18 cellular contexts compared by ENCODE assay signal in genomic region chr5:160174780-160175437, GRCh38. TPM values are rescaled to one million over a fixed set of nuclear protein-coding genes. Genes with fewer than 3 reads are reported as not detected.
DNase-seq lines count a peak whose midpoint lies in the region; ATAC-seq, FAIRE-seq and TF ChIP-seq lines count a peak whose summit lies in the region.
"Had no signal": no experiment of that assay in that cellular context is flagged by ENCODE, and none has a peak within 500 bp of the region (broad histone marks: within the 10 kb centered on the region; RNA-seq: fewer than 3 reads in every experiment).

No MANE protein-coding gene starts in this region.

- H2BK5ac ChIP-seq in H9 (ENCODE audit: insufficient read length, low read length) (no peak overlapping the region), mesenchymal stem cell (ENCODE audit: low read depth, low read length, poor library complexity, severe bottlenecking) (no peak overlapping the region)

- H3K4me1 Mint-ChIP-seq in H9, result peaks cover 41 to 45% of the 10 kb centered on the region in 2 experiments
- H3K4me1 Mint-ChIP-seq in activated naive CD4-positive, alpha-beta T cell treated with anti-CD3 and anti-CD28 coated beads for 36 hours (ENCODE audit: low read depth), result no peaks in the 10 kb centered on the region

- H3K27me3 Mint-ChIP-seq in H9 (ENCODE audit: low read depth), result no peaks in the 10 kb centered on the region
- H3K27me3 Mint-ChIP-seq in activated naive CD4-positive, alpha-beta T cell treated with anti-CD3 and anti-CD28 coated beads for 36 hours (ENCODE audit: low read depth), result no peaks in the 10 kb centered on the region

- H3K79me2 ChIP-seq in H9 (ENCODE audit: insufficient read depth, low read length) (no peaks in the 10 kb centered on the region), K562 (ENCODE audit: control insufficient read depth, insufficient read depth, low read length) (no peaks in the 10 kb centered on the region)

- H3T11ph ChIP-seq in H9 (ENCODE audit: low read length), result no peak overlapping the region

- H3K27me3 ChIP-seq in H9 (ENCODE audit: insufficient read depth, low read length), result no peaks in the 10 kb centered on the region
- H3K27me3 ChIP-seq in K562 (ENCODE audit: control insufficient read depth in 2 of 2, insufficient read depth in 2 of 2, low read length in 2 of 2), result peaks cover 14 to 42% of the 10 kb centered on the region in 2 experiments; a peak in 4 of 5 replicates
- peaks cover 0 to 19% of the 10 kb centered on the region in 2 experiments for H3K27me3 ChIP-seq in mesenchymal stem cell (ENCODE audit: control insufficient read depth in 1 of 2, insufficient read depth in 1 of 2, low read length in 2 of 2)
- H3K27me3 ChIP-seq: pancreas had no signal

- H3K4ac ChIP-seq in H9 (ENCODE audit: low read depth, low read length) (no peak overlapping the region), mesenchymal stem cell (ENCODE audit: low read depth in 1 of 2, low read length in 2 of 2) (peak overlapping the region in 1 of 2 experiments; percentile 50)

- no peak for TF ChIP-seq POLR2A in K562 (conservative IDR thresholded peaks at IDR 0.05)

- H3K56ac ChIP-seq in H9 (ENCODE audit: insufficient read length, low read depth, low read length), result no peak overlapping the region

- CTCF ChIA-PET in K562 (lab: Yijun Ruan, JAX; ENCODE audit: low intra/inter-chr PET ratio), result no interaction called here
- CTCF ChIA-PET in activated naive CD4-positive, alpha-beta T cell treated with anti-CD3 and anti-CD28 coated beads for 36 hours (lab: Charles Lee), result interaction anchor here (0.6 kb wide), 1 partner anchor 167 kb away, joined by 3 read pairs; no protein-coding TSS in a partner anchor

- H3K9me1 ChIP-seq in K562 (ENCODE audit: control insufficient read depth, insufficient read depth, low read length), result no peaks in the 10 kb centered on the region

- H2BK120ac ChIP-seq in H9 (ENCODE audit: low read depth, low read length, poor library complexity, severe bottlenecking) (no peak overlapping the region), mesenchymal stem cell (ENCODE audit: low read depth, low read length) (no peak overlapping the region)

- TF ChIP-seq CTCF in H9 (conservative IDR thresholded peaks at IDR 0.05), result no peak
- TF ChIP-seq CTCF in K562 (IDR thresholded peaks at IDR 0.05 in 2 of 3, conservative IDR thresholded peaks at IDR 0.05 in 1 of 3; ENCODE audit: insufficient read depth in 2 of 3, low read depth in 1 of 3, low read length in 3 of 3), result no peak
- no peak for TF ChIP-seq CTCF in GM13976 (IDR thresholded peaks at IDR 0.05; ENCODE audit: borderline replicate concordance, control extremely low read depth, extremely low read depth, insufficient read depth, missing control alignments)

- in situ Hi-C loops in K562 (cut with MboI) (loop anchor here (10.0 kb wide), 1 partner anchor 1620 kb away; no protein-coding TSS in a partner anchor), GM13976 (cut with MboI; ENCODE audit: low sequenced_read_pairs, unreplicated experiment) (no loop called here)

- intact Hi-C loops in K562 (cut with micrococcal nuclease), result no loop called here
- intact Hi-C loops in posterior vena cava (cut with DNase I), result no loop called here
- intact Hi-C loops in activated naive CD4-positive, alpha-beta T cell treated with anti-CD3 and anti-CD28 coated beads for 36 hours (cut with micrococcal nuclease), result no loop called here

- H3K23ac ChIP-seq in H9 (ENCODE audit: insufficient read length, low read depth, low read length) (no peak overlapping the region), mesenchymal stem cell (ENCODE audit: low read length in 2 of 2) (no peak overlapping the region)

- no peak for FAIRE-seq in K562 (lab: Jason Lieb, UNC)
- FAIRE-seq: pancreas had no signal

- H4K20me1 ChIP-seq in H9 (ENCODE audit: control insufficient read depth, insufficient read depth, insufficient read length), result no peaks in the 10 kb centered on the region
- no peaks in the 10 kb centered on the region for H4K20me1 ChIP-seq in K562 (replicated peaks; ENCODE audit: control insufficient read depth, insufficient read depth, low read length)

- peaks cover 9% of the 10 kb centered on the region; the same call in 1 of the 2 replicates for H3K4me1 ChIP-seq in H9 (ENCODE audit: insufficient read depth, low read length)
- H3K4me1 ChIP-seq in K562 (replicated peaks in 1 of 2; ENCODE audit: control insufficient read depth in 2 of 2, insufficient read depth in 2 of 2, low read length in 2 of 2), result no peaks in the 10 kb centered on the region
- H3K4me1 ChIP-seq in mesenchymal stem cell (ENCODE audit: control insufficient read depth, insufficient read depth, low read depth, low read length), result peaks cover 6% of the 10 kb centered on the region
- H3K4me1 ChIP-seq: pancreas had no signal

- H2BK15ac ChIP-seq in H9 (ENCODE audit: low read depth, low read length) (no peak overlapping the region), mesenchymal stem cell (ENCODE audit: low read depth, poor library complexity, severe bottlenecking) (no peak overlapping the region)

- H3K36me3 Mint-ChIP-seq in H9 (ENCODE audit: insufficient read depth in 1 of 3, low read depth in 3 of 3), result no peaks in the 10 kb centered on the region
- H3K36me3 Mint-ChIP-seq in activated naive CD4-positive, alpha-beta T cell treated with anti-CD3 and anti-CD28 coated beads for 36 hours (ENCODE audit: low read depth), result no peaks in the 10 kb centered on the region

- no peak overlapping the region for H2AFZ ChIP-seq in H9 (ENCODE audit: low read length)
- no peak overlapping the region for H2AFZ ChIP-seq in K562 (ENCODE audit: low read depth, low read length)
- no peak overlapping the region for H2AFZ ChIP-seq in mesenchymal stem cell (ENCODE audit: low read depth, low read length)

- no peak overlapping the region for H3K4me2 ChIP-seq in H9 (ENCODE audit: insufficient read depth, insufficient read length, low read length)
- no peak overlapping the region for H3K4me2 ChIP-seq in K562 (ENCODE audit: insufficient read depth, low read length)
- no peak overlapping the region for H3K4me2 ChIP-seq in mesenchymal stem cell (ENCODE audit: low read length, poor library complexity, severe bottlenecking)
- H3K4me2 ChIP-seq: GM23338 had no signal

- no peak overlapping the region for H2BK20ac ChIP-seq in H9 (ENCODE audit: low read depth, low read length, poor library complexity, severe bottlenecking)

- H3K18ac ChIP-seq in H9 (ENCODE audit: insufficient read length, low read depth, low read length) (no peak overlapping the region), mesenchymal stem cell (ENCODE audit: low read depth in 1 of 2, low read length in 2 of 2) (peak overlapping the region in 1 of 2 experiments; percentile 67)

- H3K36me3 ChIP-seq in K562 (ENCODE audit: control insufficient read depth, insufficient read depth, low read length), result no peaks in the 10 kb centered on the region
- no peaks in the 10 kb centered on the region for H3K36me3 ChIP-seq in mesenchymal stem cell (ENCODE audit: control insufficient read depth in 1 of 2, insufficient read depth in 2 of 2, low read depth in 1 of 2, low read length in 2 of 2)
- H3K36me3 ChIP-seq: pancreas had no signal

- TF ChIP-seq RAD21 in K562 (CRISPR knock-in tag; conservative IDR thresholded peaks at IDR 0.05 in 1 of 2, IDR thresholded peaks at IDR 0.05 in 1 of 2), result no peak

- no peak overlapping the region for H3K27ac ChIP-seq in H9 (ENCODE audit: insufficient read length, low read depth, low read length)
- H3K27ac ChIP-seq in K562 (ENCODE audit: extremely low read depth, low read depth, low read length), result no peak overlapping the region
- H3K27ac ChIP-seq in mesenchymal stem cell (ENCODE audit: low read length, poor library complexity, severe bottlenecking), result no peak overlapping the region
- peak overlapping the region; percentile 89 for H3K27ac ChIP-seq in substantia nigra (ENCODE audit: low read depth, low read length, poor library complexity, severe bottlenecking)
- H3K27ac ChIP-seq: pancreas had no signal

- no peak overlapping the region for H3K4me3 ChIP-seq in K562
- H3K4me3 ChIP-seq in mesenchymal stem cell (ENCODE audit: insufficient read depth in 1 of 2, low read depth in 1 of 2, low read length in 2 of 2), result no peak overlapping the region
- H3K4me3 ChIP-seq: GM23338, pancreas had no signal

- no peak overlapping the region for H4K5ac ChIP-seq in H9 (ENCODE audit: insufficient read length, low read depth, low read length)

- H3K79me1 ChIP-seq in H9 (ENCODE audit: insufficient read depth, low read depth, low read length, poor library complexity, severe bottlenecking) (no peaks in the 10 kb centered on the region), mesenchymal stem cell (replicated peaks; ENCODE audit: low read length, poor library complexity, severe bottlenecking) (no peaks in the 10 kb centered on the region)

- no TSS peak for BruUV-seq in K562 (replicated peaks; lab: Mats Ljungman, UMichigan)

- no peak for ATAC-seq in K562
- no peak for ATAC-seq in GM18498 (IDR thresholded peaks at IDR 0.05; ENCODE audit: unreplicated experiment)

- H4K91ac ChIP-seq in H9 (ENCODE audit: insufficient read length, low read depth, low read length) (peak overlapping the region; percentile 46), mesenchymal stem cell (ENCODE audit: low read length) (peak overlapping the region; percentile 45)

- H3K9me3 ChIP-seq in H9 (ENCODE audit: control insufficient read depth, low read depth, low read length) (no peaks in the 10 kb centered on the region), K562 (replicated peaks; ENCODE audit: control insufficient read depth, insufficient read depth, low read depth, low read length) (no peaks in the 10 kb centered on the region), mesenchymal stem cell (ENCODE audit: control insufficient read depth, low read length) (no peaks in the 10 kb centered on the region)
- H3K9me3 ChIP-seq: pancreas had no signal

- peak overlapping the region; percentile 33 for H2AK5ac ChIP-seq in H9 (ENCODE audit: insufficient read length, low read length)
- H2AK5ac ChIP-seq in mesenchymal stem cell (ENCODE audit: low read length, severe bottlenecking), result no peak overlapping the region

- DNase-seq in H9 (no peak), K562 (ENCODE audit: extremely low read depth in 1 of 4, low spot score in 3 of 4) (no peak), mesenchymal stem cell (no peak), substantia nigra (lab: John Stamatoyannopoulos, UW) (no peak), GM13976 (ENCODE audit: low spot score) (no peak), posterior vena cava (ENCODE audit: low spot score) (no peak)
- no peak for DNase-seq in activated naive CD4-positive, alpha-beta T cell treated with anti-CD3 and anti-CD28 coated beads for 36 hours
- DNase-seq: activated CD4-positive, alpha-beta T cell treated with anti-CD3 and anti-CD28 coated beads for 4 hours; activated CD8-positive, alpha-beta memory T cell treated with anti-CD3 and anti-CD28 coated beads, Interleukin-2, amount 50 U/mL, for 4 hours; activated naive CD4-positive, alpha-beta T cell; GDM1; NCI-H510A treated with DMSO at 0.1 percent for 48 hours; pancreas; stimulated activated naive CD4-positive, alpha-beta T cell had no signal

- no peak overlapping the region for H3K4me3 Mint-ChIP-seq in H9
- H3K4me3 Mint-ChIP-seq in activated naive CD4-positive, alpha-beta T cell treated with anti-CD3 and anti-CD28 coated beads for 36 hours, result no peak overlapping the region
- H3K4me3 Mint-ChIP-seq: GM23338 had no signal

- WGBS in H9 (ENCODE audit: extremely low coverage, insufficient read length, low lambda C conversion rate), result no CpG with 5 or more reads among the region's 4 CpGs
- WGBS in K562 (ENCODE audit: insufficient coverage, low coverage, missing lambda C conversion rate), result 8% methylated on average over 4 of the region's 4 CpGs
- 90% methylated on average over 3 of the region's 4 CpGs for WGBS in mesenchymal stem cell

- POLR2A ChIA-PET in K562 (lab: Yijun Ruan, JAX), result interaction anchor here (1.3 kb wide), 1 partner anchor 56 kb away, joined by 3 read pairs; the partner anchor contains the start of gene PWWP2A

- H4K8ac ChIP-seq in H9 (replicated peaks; ENCODE audit: insufficient read length, low read depth, low read length), result no peak overlapping the region
- H4K8ac ChIP-seq in mesenchymal stem cell (ENCODE audit: low read length), result no peak overlapping the region

- H2BK12ac ChIP-seq in H9 (ENCODE audit: insufficient read length, low read depth, low read length) (peak overlapping the region; percentile 73), mesenchymal stem cell (ENCODE audit: low read length in 2 of 2) (peak overlapping the region; percentile 28 to 45)

- H3K14ac ChIP-seq in H9 (ENCODE audit: insufficient read depth, low read length) (no peak overlapping the region), mesenchymal stem cell (ENCODE audit: low read length in 2 of 2) (no peak overlapping the region)

- no peaks in the 10 kb centered on the region for H3K9me3 Mint-ChIP-seq in H9
- no peaks in the 10 kb centered on the region for H3K9me3 Mint-ChIP-seq in activated naive CD4-positive, alpha-beta T cell treated with anti-CD3 and anti-CD28 coated beads for 36 hours
- H3K9me3 Mint-ChIP-seq: GM23338 had no signal

- TF ChIP-seq EP300 in K562 (IDR thresholded peaks at IDR 0.05; ENCODE audit: low read length), result no peak

- peak overlapping the region; percentile 21 to 73 (median 30); a peak in 5 of 7 replicates for H3K27ac Mint-ChIP-seq in H9
- no peak overlapping the region for H3K27ac Mint-ChIP-seq in activated naive CD4-positive, alpha-beta T cell treated with anti-CD3 and anti-CD28 coated beads for 36 hours

- H3K9ac ChIP-seq in H9 (ENCODE audit: extremely low read depth, insufficient read length, low read length), result no peak overlapping the region
- peak overlapping the region in 1 of 2 experiments; percentile 22; a peak in 1 of 4 replicates for H3K9ac ChIP-seq in K562 (ENCODE audit: insufficient read depth in 1 of 2, low read depth in 2 of 2, low read length in 2 of 2)
- H3K9ac ChIP-seq in mesenchymal stem cell (ENCODE audit: low read length), result peak overlapping the region; percentile 41

- H3K23me2 ChIP-seq in H9 (ENCODE audit: insufficient read length, low read depth, low read length, poor library complexity, severe bottlenecking), result no peaks in the 10 kb centered on the region

RNA-seq across cellular contexts. Expression of gene FABP6, which starts 54.4 kb away (rescaled TPM):
- total RNA-seq in H9 (2021) (5.2 and 6.2 TPM in 2 replicates), K562 (2014; rRNA removed) (not detected in 2 replicates), K562 (2014; rRNA removed; fragmentation: Illumina TruSeq; extraction: Trizol) (0.18 TPM in 1 of 2 replicates, not detected in the other), K562 (2015; rRNA removed; fragmentation: Illumina TruSeq; extraction: Trizol) (not detected in 2 replicates), K562 (2021) (not detected in 2 replicates), posterior vena cava (not detected)
- not detected in 2 replicates for total RNA-seq in K562 (2011; cell fraction: chromatin; rRNA removed; ENCODE audit: low replicate concordance)
- total RNA-seq in K562 (2011; cell fraction: nucleolus; rRNA removed), result not detected in 2 replicates
- not detected in 2 replicates for total RNA-seq in K562 (2011; cell fraction: nucleoplasm; rRNA removed)
- polyA plus RNA-seq in K562 (2011; rRNA removed) (0.21 and 0.27 TPM in 2 replicates), K562 (2014; fragmentation: Illumina TruSeq; extraction: Trizol) (not detected in 2 replicates), K562 (2014; fragmentation: Nextera tagmentation; extraction: Ambion mirVana) (under 1 TPM; 0.11 to 0.24 TPM), K562 (2014; rRNA removed) (0.33 and 0.78 TPM in 2 replicates)
- 0.27 and 0.57 TPM in 2 replicates for polyA plus RNA-seq in K562 (2011; cell fraction: cytosol; rRNA removed)
- not detected in 2 replicates for polyA plus RNA-seq in K562 (2011; cell fraction: nucleus; rRNA removed)
- 0.16 TPM in 1 of 2 replicates, not detected in the other for polyA plus RNA-seq in K562 (2012)
- 0.27 TPM in 1 of 2 replicates, not detected in the other for polyA minus RNA-seq in K562 (2011; rRNA and poly(A)+ RNA removed)
- not detected in 2 replicates for polyA minus RNA-seq in K562 (2011; cell fraction: cytosol; rRNA and poly(A)+ RNA removed)
- polyA minus RNA-seq in K562 (2011; cell fraction: nucleus; rRNA and poly(A)+ RNA removed), result not detected in 2 replicates
- not detected for polyA plus RNA-seq in mesenchymal stem cell (2013, experiment 1 of 2)
- 0.10 TPM for polyA plus RNA-seq in mesenchymal stem cell (2013, experiment 2 of 2)
- total RNA-seq in activated naive CD4-positive, alpha-beta T cell treated with anti-CD3 and anti-CD28 coated beads for 36 hours, result not detected
- total RNA-seq: mononuclear cell; pancreas; T-helper 2 cell treated with Interferon-gamma antibody and Interleukin-4, amounts not matched to agents 100 ng/mL and 5 ng/mL, for 36 hours had no signal
- polyA plus RNA-seq: pancreas had no signal

RNA-seq across cellular contexts. Expression of gene PWWP2A, which starts 55.7 kb away (rescaled TPM):
- total RNA-seq in H9 (2021) (63.5 and 66.7 TPM in 2 replicates), K562 (2014; rRNA removed) (11.1 and 16.2 TPM in 2 replicates), K562 (2014; rRNA removed; fragmentation: Illumina TruSeq; extraction: Trizol) (16.7 and 17.2 TPM in 2 replicates), K562 (2015; rRNA removed; fragmentation: Illumina TruSeq; extraction: Trizol) (15.4 and 16.7 TPM in 2 replicates), K562 (2021) (18.2 and 18.6 TPM in 2 replicates), posterior vena cava (10 to 100 TPM; 20.5 to 20.8 TPM)
- total RNA-seq in K562 (2011; cell fraction: chromatin; rRNA removed; ENCODE audit: low replicate concordance), result 18.6 and 35.0 TPM in 2 replicates
- total RNA-seq in K562 (2011; cell fraction: nucleolus; rRNA removed), result 9.2 and 13.0 TPM in 2 replicates
- total RNA-seq in K562 (2011; cell fraction: nucleoplasm; rRNA removed), result 15.8 and 19.2 TPM in 2 replicates
- polyA plus RNA-seq in K562 (2011; rRNA removed) (14.6 and 15.6 TPM in 2 replicates), K562 (2014; fragmentation: Illumina TruSeq; extraction: Trizol) (15.7 and 26.3 TPM in 2 replicates), K562 (2014; fragmentation: Nextera tagmentation; extraction: Ambion mirVana) (1 to 10 TPM; 2.7 to 3.6 TPM), K562 (2014; rRNA removed) (11.0 and 12.7 TPM in 2 replicates)
- 7.4 and 9.4 TPM in 2 replicates for polyA plus RNA-seq in K562 (2011; cell fraction: cytosol; rRNA removed)
- 22.9 and 23.7 TPM in 2 replicates for polyA plus RNA-seq in K562 (2011; cell fraction: nucleus; rRNA removed)
- polyA plus RNA-seq in K562 (2012), result 8.6 and 11.8 TPM in 2 replicates
- 8.5 and 8.8 TPM in 2 replicates for polyA minus RNA-seq in K562 (2011; rRNA and poly(A)+ RNA removed)
- 5.4 and 8.7 TPM in 2 replicates for polyA minus RNA-seq in K562 (2011; cell fraction: cytosol; rRNA and poly(A)+ RNA removed)
- polyA minus RNA-seq in K562 (2011; cell fraction: nucleus; rRNA and poly(A)+ RNA removed), result 4.3 and 8.6 TPM in 2 replicates
- polyA plus RNA-seq in mesenchymal stem cell (2013, experiment 1 of 2), result 24.0 TPM
- 22.5 TPM for polyA plus RNA-seq in mesenchymal stem cell (2013, experiment 2 of 2)
- 10 to 100 TPM; 14.8 to 15.8 TPM for total RNA-seq in activated naive CD4-positive, alpha-beta T cell treated with anti-CD3 and anti-CD28 coated beads for 36 hours
